ENCODE assay signal across 8 cellular contexts in genomic region chr10:126062132-126063032, GRCh38.
DNase-seq lines count a peak whose midpoint lies in the region; ATAC-seq, FAIRE-seq and TF ChIP-seq lines count a peak whose summit lies in the region.

No MANE protein-coding gene starts in this region.

- dilution Hi-C loops in endothelial cell of umbilical vein (cut with MboI; ENCODE audit: extremely low pct_ligation_motif_present, low sequenced_read_pairs): no loop called here

- no peak for ATAC-seq in HG02623 (IDR thresholded peaks at IDR 0.05; ENCODE audit: unreplicated experiment)

- H3K27ac ChIP-seq in A673 (ENCODE audit: low read depth, low read length, poor library complexity, severe bottlenecking): no peak overlapping the region
- H3K27ac ChIP-seq in endothelial cell of umbilical vein (ENCODE audit: insufficient read depth, low read depth, low read length): peak overlapping the region; percentile 97

- H3K36me3 ChIP-seq in A673 (ENCODE audit: insufficient read depth, low read length, poor library complexity, severe bottlenecking) (no peaks in the 10 kb centered on the region), MG63 (peaks cover 13% of the 10 kb centered on the region), endothelial cell of umbilical vein (ENCODE audit: control insufficient read depth in 2 of 2, extremely low read depth in 1 of 2, insufficient read depth in 2 of 2, low read length in 2 of 2) (no peaks in the 10 kb centered on the region)

- POLR2A ChIA-PET in A673 (lab: Charles Lee; ENCODE audit: low non-redundant PET) (no interaction called here), endothelial cell of umbilical vein (lab: Charles Lee) (interaction anchor here (0.9 kb wide), 1 partner anchor 13 kb away, joined by 7 read pairs; no protein-coding TSS in a partner anchor)

- H3K9me1 ChIP-seq in endothelial cell of umbilical vein (replicated peaks; ENCODE audit: control insufficient read depth, extremely low read depth, insufficient read depth, low read length): no peaks in the 10 kb centered on the region

- peak overlapping the region; percentile 16 for H2AFZ ChIP-seq in endothelial cell of umbilical vein (ENCODE audit: low read depth, low read length)

- peak; percentile 35 for DNase-seq in A673 (ENCODE audit: low spot score)
- DNase-seq in MG63: peak; percentile 99
- DNase-seq in endothelial cell of umbilical vein (ENCODE audit: low read depth, low spot score): peak; percentile 97
- DNase-seq in midbrain (lab: John Stamatoyannopoulos, UW): peak; percentile 75
- DNase-seq in T-helper 9 cell: no peak
- DNase-seq in effector CD8-positive, alpha-beta T cell (lab: John Stamatoyannopoulos, UW): no peak
- DNase-seq in NCI-H146 treated with DMSO at 0.1 percent for 48 hours (lab: John Stamatoyannopoulos, UW; ENCODE audit: unreplicated experiment): no peak

- peak overlapping the region; percentile 26 for H3K4me2 ChIP-seq in endothelial cell of umbilical vein (ENCODE audit: insufficient read depth, low read length)

- H3K27me3 ChIP-seq in A673 (replicated peaks; ENCODE audit: insufficient read depth, low read depth, low read length, poor library complexity) (peaks cover 8% of the 10 kb centered on the region), MG63 (no peaks in the 10 kb centered on the region), endothelial cell of umbilical vein (ENCODE audit: control insufficient read depth in 2 of 2, insufficient read depth in 2 of 2, low read length in 2 of 2) (no peaks in the 10 kb centered on the region)

- H3K79me2 ChIP-seq in endothelial cell of umbilical vein (ENCODE audit: control insufficient read depth, insufficient read depth, low read length): no peaks in the 10 kb centered on the region

- BruUV-seq in A673 (replicated peaks; lab: Mats Ljungman, UMichigan) (no TSS peak), endothelial cell of umbilical vein (replicated peaks; lab: Mats Ljungman, UMichigan) (TSS peak; percentile 73)

- no peaks in the 10 kb centered on the region for H4K20me1 ChIP-seq in endothelial cell of umbilical vein (replicated peaks; ENCODE audit: control insufficient read depth, extremely low read depth, insufficient read depth, low read length)

- peak overlapping the region; percentile 69 for H3K9ac ChIP-seq in endothelial cell of umbilical vein (replicated peaks; ENCODE audit: extremely low read depth, insufficient read depth, low read length)

- CTCF ChIA-PET in A673 (lab: Charles Lee) (no interaction called here), endothelial cell of umbilical vein (lab: Charles Lee) (interaction anchor here (0.8 to 1.9 kb wide), 8 partner anchors 9 to 80 kb away, joined by 3 to 9 read pairs (median 4); no protein-coding TSS in a partner anchor)

- H3K4me3 ChIP-seq in A673 (ENCODE audit: low read depth, low read length, poor library complexity, severe bottlenecking): no peak overlapping the region
- H3K4me3 ChIP-seq in MG63: no peak overlapping the region
- no peak overlapping the region for H3K4me3 ChIP-seq in endothelial cell of umbilical vein (replicated peaks in 1 of 3; ENCODE audit: insufficient read depth in 1 of 3, low read depth in 1 of 3, low read length in 3 of 3)

- TF ChIP-seq POLR2A in endothelial cell of umbilical vein (IDR thresholded peaks at IDR 0.05; ENCODE audit: low read depth, low read length): peak; percentile 37

- H3K9me3 ChIP-seq in A673 (ENCODE audit: low read depth, low read length, poor library complexity, severe bottlenecking) (no peaks in the 10 kb centered on the region), MG63 (no peaks in the 10 kb centered on the region), endothelial cell of umbilical vein (replicated peaks; ENCODE audit: control insufficient read depth, insufficient read depth, low read length) (no peaks in the 10 kb centered on the region)

- FAIRE-seq in endothelial cell of umbilical vein (lab: Jason Lieb, UNC): peak; percentile 95

- H3K4me1 ChIP-seq in A673 (ENCODE audit: insufficient read depth, low read length, poor library complexity, severe bottlenecking): no peaks in the 10 kb centered on the region
- H3K4me1 ChIP-seq in endothelial cell of umbilical vein (ENCODE audit: control insufficient read depth, extremely low read depth, insufficient read depth, low read length): peaks cover 50% of the 10 kb centered on the region

- no peak for TF ChIP-seq CTCF in A673 (conservative IDR thresholded peaks at IDR 0.05; ENCODE audit: low read depth, low read length)
- TF ChIP-seq CTCF in endothelial cell of umbilical vein (IDR thresholded peaks at IDR 0.05; ENCODE audit: extremely low read depth in 1 of 2, insufficient read depth in 1 of 2, low read depth in 1 of 2, low read length in 2 of 2): no peak

- intact Hi-C loops in A673 (cut with micrococcal nuclease; ENCODE audit: unreplicated experiment): no loop called here
- intact Hi-C loops in endothelial cell of umbilical vein (cut with micrococcal nuclease): loop anchor here (1.0 to 10.0 kb wide), 5 partner anchors 19 to 842 kb away; partner anchors contain the start of genes DOCK1 and FANK1

TF ChIP-seq in endothelial cell of umbilical vein, 7 proteins besides CTCF, POLR2A, EP300 and RAD21:
- peak; percentile 98 for TF ChIP-seq JUN (IDR thresholded peaks at IDR 0.05; ENCODE audit: borderline replicate concordance, insufficient read depth, insufficient read length, low read depth)
- peak; percentile 26 for TF ChIP-seq MYC (IDR thresholded peaks at IDR 0.05; ENCODE audit: low read depth, low read length)
- TF ChIP-seq, protein P1, sequence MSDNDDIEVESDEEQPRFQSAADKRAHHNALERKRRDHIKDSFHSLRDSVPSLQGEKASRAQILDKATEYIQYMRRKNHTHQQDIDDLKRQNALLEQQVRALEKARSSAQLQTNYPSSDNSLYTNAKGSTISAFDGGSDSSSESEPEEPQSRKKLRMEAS (IDR thresholded peaks at IDR 0.05; ENCODE audit: insufficient read depth, insufficient read length): no peak
- TF ChIP-seq EZH2 (IDR thresholded peaks at IDR 0.05; ENCODE audit: borderline replicate concordance, low read depth, low read length, severe bottlenecking): no peak
- peak; percentile 95 for TF ChIP-seq POLR2AphosphoS5 (IDR thresholded peaks at IDR 0.05; ENCODE audit: insufficient read depth, low read depth, low read length)
- TF ChIP-seq GATA2 (IDR thresholded peaks at IDR 0.05; ENCODE audit: insufficient read depth, insufficient read length, low read depth, low read length): peak; percentile 73
- TF ChIP-seq FOS (IDR thresholded peaks at IDR 0.05; ENCODE audit: borderline replicate concordance, insufficient read depth, low read length): peak; percentile 99

Comparison
In these comparisons a context has a peak if more than half of its experiments do, and no peak if none do; other contexts are left out.
1. DNase-seq: peak in A673 (single experiment), MG63 (single experiment), endothelial cell of umbilical vein (single experiment) and midbrain (single experiment); none in T-helper 9 cell (single experiment), effector CD8-positive, alpha-beta T cell (single experiment) and NCI-H146 treated with DMSO at 0.1 percent for 48 hours (single experiment).